In genomic region chr14:72513994-72514659, GRCh38 we compare ENCODE assay signal across 8 cellular contexts.
DNase-seq lines count a peak whose midpoint lies in the region; ATAC-seq and TF ChIP-seq lines count a peak whose summit lies in the region.

No MANE protein-coding gene starts in this region.

- H3K9me3 ChIP-seq in lung (ENCODE audit: control insufficient read depth in 2 of 2, insufficient read depth in 1 of 2, low read length in 1 of 2): no peaks in the 10 kb centered on the region

- ATAC-seq in lung (ENCODE audit: insufficient read depth, low FRiP score) (no peak), GM18511 (IDR thresholded peaks at IDR 0.05; ENCODE audit: unreplicated experiment) (no peak)

- no peaks in the 10 kb centered on the region for H3K27me3 ChIP-seq in lung (ENCODE audit: control insufficient read depth, insufficient read depth)

- WGBS in lung, 2 donors: 53 to 54% methylated on average over 11 of the region's 11 CpGs

- H3K36me3 ChIP-seq in lung (ENCODE audit: control insufficient read depth in 2 of 2, insufficient read depth in 2 of 2, low read length in 2 of 2): no peaks in the 10 kb centered on the region

- no peaks in the 10 kb centered on the region for H3K4me1 ChIP-seq in lung (ENCODE audit: control insufficient read depth in 2 of 2, insufficient read depth in 2 of 2, low read length in 2 of 2)

- no peak overlapping the region for H3K4me3 ChIP-seq in lung

- H3K27ac ChIP-seq in lung (ENCODE audit: low read depth in 1 of 2, low read length in 1 of 2): no peak overlapping the region

- DNase-seq in SHP77 (lab: John Stamatoyannopoulos, UW): peak; percentile 6 to 33
- no peak for DNase-seq in SHP77 treated with DMSO at 0.1 percent for 48 hours (lab: John Stamatoyannopoulos, UW)
- peak; percentile 34 for DNase-seq in MV-4-11 (lab: John Stamatoyannopoulos, UW)
- DNase-seq in T47D (ENCODE audit: low read depth in 1 of 2, low spot score in 1 of 2): peak; percentile 15 to 51
- DNase-seq in lung (ENCODE audit: low spot score): no peak
- DNase-seq in activated effector memory CD4-positive, alpha-beta T cell treated with anti-CD3 and anti-CD28 coated beads, Interleukin-2, amount 50 U/mL, for 16 hours: no peak
- DNase-seq in activated CD4-positive, alpha-beta T cell treated with anti-CD3 and anti-CD28 coated beads for 1 hour: no peak

- in situ Hi-C loops in T47D (cut with HindIII; ENCODE audit: low pct_unique_long_range_greater_than_20kb, low sequenced_read_pairs): no loop called here

- peak; percentile 11 for TF ChIP-seq CTCF in lung (IDR thresholded peaks at IDR 0.05; ENCODE audit: control extremely low read depth, extremely low read depth)

Comparison
In these comparisons a context has a peak if more than half of its experiments do, and no peak if none do; other contexts are left out.
1. DNase-seq: peak in SHP77 (2 of 2), MV-4-11 (single experiment) and T47D (2 of 2); none in SHP77 treated with DMSO at 0.1 percent for 48 hours (single experiment), lung (single experiment), activated effector memory CD4-positive, alpha-beta T cell treated with anti-CD3 and anti-CD28 coated beads, Interleukin-2, amount 50 U/mL, for 16 hours (single experiment) and activated CD4-positive, alpha-beta T cell treated with anti-CD3 and anti-CD28 coated beads for 1 hour (single experiment).